In the genomic region with DNA sequence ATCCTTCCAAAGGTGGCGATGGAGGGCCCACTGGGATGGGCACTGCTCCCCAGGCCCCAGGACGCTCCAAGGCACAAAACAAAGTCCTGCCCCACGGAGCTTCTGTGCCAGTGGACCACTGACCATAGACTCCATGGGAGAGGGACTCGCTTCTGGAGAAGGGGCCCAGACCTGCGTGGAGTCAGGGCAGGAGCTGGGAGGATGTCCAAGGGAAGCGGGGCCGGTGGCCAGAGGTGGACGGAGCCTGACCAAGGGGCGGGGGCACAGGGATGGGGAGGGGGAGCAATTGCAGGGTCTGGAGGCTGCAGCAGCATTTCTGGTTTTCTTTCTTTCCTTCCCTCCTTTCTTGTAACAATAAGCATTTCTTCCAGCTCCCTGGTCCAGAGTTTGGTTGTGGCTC, we compare ENCODE assay signal across 23 cellular contexts. TPM values are rescaled to one million over a fixed set of nuclear protein-coding genes. Genes with fewer than 3 reads are reported as not detected.
DNase-seq lines count a peak whose midpoint lies in the region; ATAC-seq, FAIRE-seq and TF ChIP-seq lines count a peak whose summit lies in the region.
"Had no signal": no experiment of that assay in that cellular context is flagged by ENCODE, and none has a peak within 500 bp of the region (broad histone marks: within the 10 kb centered on the region; RNA-seq: fewer than 3 reads in every experiment).

No MANE protein-coding gene starts in this region.

- H3K27me3 ChIP-seq in BLaER1 (no peaks in the 10 kb centered on the region), A673 (replicated peaks; ENCODE audit: insufficient read depth, low read depth, low read length, poor library complexity) (peaks cover 9% of the 10 kb centered on the region)

- peak; percentile 62 for FAIRE-seq in HTR-8/SVneo (lab: Jason Lieb, UNC)
- FAIRE-seq: A549, D721Med, GM12878, GM19239, H54 had no signal

- H3K9me3 Mint-ChIP-seq in mesothelial cell of epicardium, result no peaks in the 10 kb centered on the region
- H3K9me3 Mint-ChIP-seq in stimulated activated effector memory CD8-positive, alpha-beta T cell treated with anti-CD3 and anti-CD28 coated beads, Interleukin-12 subunit alpha, Interleukin-12 subunit beta, amount 100 ng/mL, for 72 hours, result no peaks in the 10 kb centered on the region
- H3K9me3 Mint-ChIP-seq in stimulated activated naive CD8-positive, alpha-beta T cell treated with anti-CD3 and anti-CD28 coated beads, Interleukin-15, amount 100 ng/mL, for 72 hours, result no peaks in the 10 kb centered on the region
- H3K9me3 Mint-ChIP-seq: CD14-positive monocyte; CD4-positive, alpha-beta T cell; CD8-positive, alpha-beta memory T cell; HFFc6 had no signal

- peak overlapping the region; percentile 93 for H3K4me2 ChIP-seq in BLaER1
- H3K4me2 ChIP-seq: A549, GM23338 had no signal

- POLR2A ChIA-PET in A673 (lab: Charles Lee; ENCODE audit: low non-redundant PET), result no interaction called here

- H3K4me1 ChIP-seq in BLaER1, result peaks cover 88% of the 10 kb centered on the region
- H3K4me1 ChIP-seq in A673 (ENCODE audit: insufficient read depth, low read length, poor library complexity, severe bottlenecking), result no peaks in the 10 kb centered on the region
- H3K4me1 ChIP-seq: HAP-1 had no signal

- no peak overlapping the region for H3K4me3 ChIP-seq in BLaER1
- H3K4me3 ChIP-seq in A673 (ENCODE audit: low read depth, low read length, poor library complexity, severe bottlenecking), result no peak overlapping the region
- H3K4me3 ChIP-seq: A549, GM12878, GM23338, HAP-1 had no signal

- H3K36me3 ChIP-seq in BLaER1 (peaks cover 82% of the 10 kb centered on the region), A673 (ENCODE audit: insufficient read depth, low read length, poor library complexity, severe bottlenecking) (no peaks in the 10 kb centered on the region)
- H3K36me3 ChIP-seq: HAP-1 had no signal

- intact Hi-C loops in A673 (cut with micrococcal nuclease; ENCODE audit: unreplicated experiment), result no loop called here

- ATAC-seq in stimulated activated effector memory CD8-positive, alpha-beta T cell treated with anti-CD3 and anti-CD28 coated beads, Interleukin-12 subunit alpha, Interleukin-12 subunit beta, amount 100 ng/mL, for 72 hours, result no peak
- ATAC-seq in stimulated activated naive CD8-positive, alpha-beta T cell treated with anti-CD3 and anti-CD28 coated beads, Interleukin-15, amount 100 ng/mL, for 72 hours, result no peak
- ATAC-seq: GM12878, GM23338 had no signal

- H3K36me3 Mint-ChIP-seq in mesothelial cell of epicardium, result no peaks in the 10 kb centered on the region
- H3K36me3 Mint-ChIP-seq in stimulated activated effector memory CD8-positive, alpha-beta T cell treated with anti-CD3 and anti-CD28 coated beads, Interleukin-12 subunit alpha, Interleukin-12 subunit beta, amount 100 ng/mL, for 72 hours, result no peaks in the 10 kb centered on the region
- H3K36me3 Mint-ChIP-seq: CD14-positive monocyte; CD8-positive, alpha-beta memory T cell had no signal

- peak overlapping the region; percentile 44 for H3K27ac Mint-ChIP-seq in mesothelial cell of epicardium
- H3K27ac Mint-ChIP-seq in stimulated activated effector memory CD8-positive, alpha-beta T cell treated with anti-CD3 and anti-CD28 coated beads, Interleukin-12 subunit alpha, Interleukin-12 subunit beta, amount 100 ng/mL, for 72 hours, result peak overlapping the region; percentile 29
- peak overlapping the region in 1 of 2 donors; percentile 92 for H3K27ac Mint-ChIP-seq in stimulated activated naive CD8-positive, alpha-beta T cell treated with anti-CD3 and anti-CD28 coated beads, Interleukin-15, amount 100 ng/mL, for 72 hours
- H3K27ac Mint-ChIP-seq: CD14-positive monocyte; CD4-positive, alpha-beta T cell; CD8-positive, alpha-beta memory T cell; GM23338; HFFc6 had no signal

- no peak overlapping the region for H3K4me3 Mint-ChIP-seq in mesothelial cell of epicardium
- no peak overlapping the region for H3K4me3 Mint-ChIP-seq in stimulated activated effector memory CD8-positive, alpha-beta T cell treated with anti-CD3 and anti-CD28 coated beads, Interleukin-12 subunit alpha, Interleukin-12 subunit beta, amount 100 ng/mL, for 72 hours
- H3K4me3 Mint-ChIP-seq in stimulated activated naive CD8-positive, alpha-beta T cell treated with anti-CD3 and anti-CD28 coated beads, Interleukin-15, amount 100 ng/mL, for 72 hours, result no peak overlapping the region
- H3K4me3 Mint-ChIP-seq: CD14-positive monocyte; CD4-positive, alpha-beta T cell; CD8-positive, alpha-beta memory T cell; GM23338; HFFc6 had no signal

- TF ChIP-seq CTCF in mesothelial cell of epicardium (IDR thresholded peaks at IDR 0.05; ENCODE audit: unreplicated experiment), result no peak
- no peak for TF ChIP-seq CTCF in A673 (conservative IDR thresholded peaks at IDR 0.05; ENCODE audit: low read depth, low read length)

- peak overlapping the region; percentile 41 for H3K27ac ChIP-seq in BLaER1
- H3K27ac ChIP-seq in A673 (ENCODE audit: low read depth, low read length, poor library complexity, severe bottlenecking), result no peak overlapping the region
- H3K27ac ChIP-seq: A549 had no signal

- peaks cover 11% of the 10 kb centered on the region for H3K4me1 Mint-ChIP-seq in mesothelial cell of epicardium
- H3K4me1 Mint-ChIP-seq in stimulated activated effector memory CD8-positive, alpha-beta T cell treated with anti-CD3 and anti-CD28 coated beads, Interleukin-12 subunit alpha, Interleukin-12 subunit beta, amount 100 ng/mL, for 72 hours, result no peaks in the 10 kb centered on the region
- peaks cover 6% of the 10 kb centered on the region for H3K4me1 Mint-ChIP-seq in stimulated activated naive CD8-positive, alpha-beta T cell treated with anti-CD3 and anti-CD28 coated beads, Interleukin-15, amount 100 ng/mL, for 72 hours
- H3K4me1 Mint-ChIP-seq: CD14-positive monocyte; CD8-positive, alpha-beta memory T cell; GM23338 had no signal

- DNase-seq in HTR-8/SVneo (ENCODE audit: insufficient read length, low spot score) (no peak), mesothelial cell of epicardium (ENCODE audit: low spot score in 2 of 2, unreplicated experiment in 2 of 2) (no peak), NCI-H146 (lab: John Stamatoyannopoulos, UW) (no peak), A673 (ENCODE audit: low spot score) (no peak)
- DNase-seq in stimulated activated effector memory CD8-positive, alpha-beta T cell treated with anti-CD3 and anti-CD28 coated beads, Interleukin-12 subunit alpha, Interleukin-12 subunit beta, amount 100 ng/mL, for 72 hours (ENCODE audit: low spot score in 2 of 2), result no peak
- no peak for DNase-seq in stimulated activated naive CD8-positive, alpha-beta T cell treated with anti-CD3 and anti-CD28 coated beads, Interleukin-15, amount 100 ng/mL, for 72 hours
- DNase-seq: 8988T; CD4-positive, alpha-beta T cell; CD8-positive, alpha-beta memory T cell; DMS 273 treated with DMSO at 0.1 percent for 48 hours; DMS79; EL; GDM1; HFFc6 had no signal

- peaks cover 28% of the 10 kb centered on the region for H3K27me3 Mint-ChIP-seq in mesothelial cell of epicardium (ENCODE audit: low read depth)
- peaks cover 8% of the 10 kb centered on the region for H3K27me3 Mint-ChIP-seq in stimulated activated naive CD8-positive, alpha-beta T cell treated with anti-CD3 and anti-CD28 coated beads, Interleukin-15, amount 100 ng/mL, for 72 hours
- H3K27me3 Mint-ChIP-seq: CD4-positive, alpha-beta T cell had no signal

- CTCF ChIA-PET in A673 (lab: Charles Lee), result no interaction called here

- H3K9ac ChIP-seq in BLaER1, result no peak overlapping the region; the same call in 1 of the 2 replicates

- peaks cover 100% of the 10 kb centered on the region for H4K20me1 ChIP-seq in BLaER1

- H3K9me3 ChIP-seq in BLaER1 (no peaks in the 10 kb centered on the region), A673 (ENCODE audit: low read depth, low read length, poor library complexity, severe bottlenecking) (no peaks in the 10 kb centered on the region)
- H3K9me3 ChIP-seq: A549, HAP-1 had no signal

- no TSS peak for BruUV-seq in A673 (replicated peaks; lab: Mats Ljungman, UMichigan)

RNA-seq across cellular contexts. Expression of a gene that starts 14.1 kb away (rescaled TPM):
- total RNA-seq in mesothelial cell of epicardium, result 0.53 to 0.76 TPM (median 0.54 TPM) in 3 replicates
- total RNA-seq in A673 (2021), result 1.2 and 2.1 TPM in 2 replicates
- total RNA-seq: CD8-positive, alpha-beta memory T cell; HFFc6 had no signal
